Comparison of ENCODE assay signal across 13 cellular contexts in genomic region chr1:77421504-77422233, GRCh38.
DNase-seq lines count a peak whose midpoint lies in the region; ATAC-seq and TF ChIP-seq lines count a peak whose summit lies in the region.
"Had no signal": no experiment of that assay in that cellular context is flagged by ENCODE, and none has a peak within 500 bp of the region (broad histone marks: within the 10 kb centered on the region; RNA-seq: fewer than 3 reads in every experiment).

No MANE protein-coding gene starts in this region.

- H3K4me3 ChIP-seq in BLaER1: no peak overlapping the region
- no peak overlapping the region for H3K4me3 ChIP-seq in Peyer's patch
- no peak overlapping the region for H3K4me3 ChIP-seq in body of pancreas
- H3K4me3 ChIP-seq: GM23248, right atrium auricular region had no signal

- no peaks in the 10 kb centered on the region for H4K20me1 ChIP-seq in BLaER1

- H3K27me3 Mint-ChIP-seq in activated CD4-positive, alpha-beta memory T cell treated with anti-CD3 and anti-CD28 coated beads for 36 hours: no peaks in the 10 kb centered on the region

- H3K9me3 ChIP-seq in BLaER1 (peaks cover 38% of the 10 kb centered on the region), Peyer's patch (no peaks in the 10 kb centered on the region), body of pancreas (no peaks in the 10 kb centered on the region)
- H3K9me3 ChIP-seq: right atrium auricular region had no signal

- POLR2A ChIA-PET in activated CD4-positive, alpha-beta memory T cell treated with anti-CD3 and anti-CD28 coated beads for 36 hours (lab: Charles Lee): no interaction called here

- no peak overlapping the region for H3K27ac ChIP-seq in BLaER1
- H3K27ac ChIP-seq in Peyer's patch: no peak overlapping the region
- no peak overlapping the region for H3K27ac ChIP-seq in body of pancreas
- H3K27ac ChIP-seq: GM23248, KMS-11, right atrium auricular region had no signal

- H3K4me2 ChIP-seq in BLaER1: peak overlapping the region; percentile 64
- H3K4me2 ChIP-seq: KMS-11 had no signal

- no peak overlapping the region for H3K9ac ChIP-seq in BLaER1
- H3K9ac ChIP-seq: GM23248, KMS-11 had no signal

- no peak overlapping the region for H3K27ac Mint-ChIP-seq in activated CD4-positive, alpha-beta memory T cell treated with anti-CD3 and anti-CD28 coated beads for 36 hours

- DNase-seq in activated CD4-positive, alpha-beta memory T cell treated with anti-CD3 and anti-CD28 coated beads for 36 hours: peak; percentile 22
- DNase-seq in NCI-H2171 (lab: John Stamatoyannopoulos, UW) (no peak), Peyer's patch (no peak), body of pancreas (no peak)
- no peak for DNase-seq in stimulated activated naive CD4-positive, alpha-beta T cell treated with Interleukin-2 at 50 U/mL for 16 hours (lab: John Stamatoyannopoulos, UW)
- DNase-seq: activated CD4-positive, alpha-beta T cell treated with anti-CD3 and anti-CD28 coated beads for 1 hour; GM23248; NCI-H2081 treated with DMSO at 0.1 percent for 48 hours had no signal

- H3K27me3 ChIP-seq in BLaER1: no peaks in the 10 kb centered on the region
- H3K27me3 ChIP-seq in Peyer's patch: no peaks in the 10 kb centered on the region
- no peaks in the 10 kb centered on the region for H3K27me3 ChIP-seq in body of pancreas
- H3K27me3 ChIP-seq: right atrium auricular region had no signal

- peaks cover 10% of the 10 kb centered on the region for H3K36me3 Mint-ChIP-seq in activated CD4-positive, alpha-beta memory T cell treated with anti-CD3 and anti-CD28 coated beads for 36 hours

- TF ChIP-seq POLR2A in Peyer's patch (IDR thresholded peaks at IDR 0.05): no peak
- TF ChIP-seq POLR2A in body of pancreas (IDR thresholded peaks at IDR 0.05): no peak

- peaks cover 9% of the 10 kb centered on the region for H3K9me3 Mint-ChIP-seq in activated CD4-positive, alpha-beta memory T cell treated with anti-CD3 and anti-CD28 coated beads for 36 hours

- H3K4me1 ChIP-seq in BLaER1 (peaks cover 17% of the 10 kb centered on the region), Peyer's patch (no peaks in the 10 kb centered on the region), body of pancreas (no peaks in the 10 kb centered on the region)
- H3K4me1 ChIP-seq: right atrium auricular region had no signal

- ATAC-seq in GM18867 (IDR thresholded peaks at IDR 0.05; ENCODE audit: unreplicated experiment) (peak; percentile 70), HG02798 (IDR thresholded peaks at IDR 0.05; ENCODE audit: poor library complexity, unreplicated experiment) (peak; percentile 57), body of pancreas (no peak)

- peaks cover 35% of the 10 kb centered on the region for H3K4me1 Mint-ChIP-seq in activated CD4-positive, alpha-beta memory T cell treated with anti-CD3 and anti-CD28 coated beads for 36 hours (ENCODE audit: low read depth)

- intact Hi-C loops in activated CD4-positive, alpha-beta memory T cell treated with anti-CD3 and anti-CD28 coated beads for 36 hours (cut with micrococcal nuclease): no loop called here
- intact Hi-C loops in body of pancreas (cut with DNase I): no loop called here

- CTCF ChIA-PET in activated CD4-positive, alpha-beta memory T cell treated with anti-CD3 and anti-CD28 coated beads for 36 hours (lab: Charles Lee): interaction anchor here (0.9 kb wide), 1 partner anchor 112 kb away, joined by 4 read pairs; no protein-coding TSS in a partner anchor

- no peak overlapping the region for H3K4me3 Mint-ChIP-seq in activated CD4-positive, alpha-beta memory T cell treated with anti-CD3 and anti-CD28 coated beads for 36 hours

- WGBS in body of pancreas, 2 donors: 66 to 81% methylated on average over 3 of the region's 3 CpGs

- TF ChIP-seq CTCF in Peyer's patch (IDR thresholded peaks at IDR 0.05) (no peak), body of pancreas (IDR thresholded peaks at IDR 0.05) (no peak)

- H3K36me3 ChIP-seq in BLaER1 (no peaks in the 10 kb centered on the region), Peyer's patch (no peaks in the 10 kb centered on the region), body of pancreas (replicated peaks in 1 of 2; ENCODE audit: insufficient read depth in 1 of 2, low read depth in 2 of 2) (no peaks in the 10 kb centered on the region)
- H3K36me3 ChIP-seq: right atrium auricular region had no signal
